In the genomic region with DNA sequence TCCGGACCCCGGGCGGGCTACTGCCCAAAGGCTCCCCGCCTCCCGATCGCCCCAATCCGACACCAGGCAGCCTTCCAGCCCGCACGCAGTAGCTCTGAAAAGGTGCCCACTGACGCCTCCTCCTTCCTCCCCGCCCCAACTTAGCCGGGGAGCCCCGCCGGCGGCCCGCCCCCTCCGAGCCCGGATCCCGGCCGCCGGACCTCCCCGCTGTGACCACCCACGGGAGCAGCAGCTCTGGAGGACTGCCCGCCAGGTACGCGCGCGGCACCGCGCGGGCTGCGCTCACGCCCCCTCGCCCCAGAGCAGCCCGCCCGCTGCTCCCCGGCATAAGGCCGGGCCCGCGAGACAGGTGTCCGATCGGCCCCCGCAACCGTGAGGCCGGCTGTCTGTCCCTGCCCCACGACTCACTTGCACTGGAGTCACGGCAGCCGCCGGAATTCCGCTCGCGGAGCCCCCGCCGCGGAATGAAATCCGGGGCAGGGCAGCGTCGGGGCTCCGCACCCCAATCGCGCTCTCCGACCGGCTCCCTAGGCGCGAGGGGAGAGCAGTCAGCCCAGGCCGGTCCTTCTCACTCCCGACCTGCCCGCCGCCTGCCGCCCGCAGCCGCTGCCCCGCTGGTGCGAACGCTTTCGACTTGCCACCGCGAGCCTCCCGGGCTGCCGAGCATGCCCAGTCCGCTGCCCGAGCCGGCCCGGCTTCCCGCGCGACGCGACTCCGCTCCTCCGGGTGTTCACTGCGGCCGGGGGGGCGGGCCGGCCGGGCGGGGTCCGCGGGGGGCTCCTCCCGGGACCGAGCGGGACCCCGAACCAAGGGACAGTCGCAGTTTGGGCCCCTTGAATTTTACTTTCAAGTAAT, we compare ENCODE assay signal across 8 cellular contexts. TPM values are rescaled to one million over a fixed set of nuclear protein-coding genes. Genes with fewer than 3 reads are reported as not detected.
DNase-seq lines count a peak whose midpoint lies in the region; ATAC-seq and TF ChIP-seq lines count a peak whose summit lies in the region.

A gene (minus strand): TSS at position 658 of the 855 bp plus-strand sequence. CDS start 279,842 bp downstream, outside the sequence.

- DNase-seq in ELR (ENCODE audit: low read depth) = peak; percentile 85
- DNase-seq in LHCN-M2 (ENCODE audit: low read depth) = peak; percentile 81
- DNase-seq in SW480 (ENCODE audit: low spot score) = peak; percentile 82
- peak; percentile 95 for DNase-seq in adipocyte (ENCODE audit: low read depth)
- DNase-seq in Right ventricle myocardium superior = peak; percentile 93
- DNase-seq in tibial artery = peak; percentile 79 to 92

- H3K27me3 ChIP-seq in adipocyte (replicated peaks; ENCODE audit: control insufficient read depth, insufficient read depth, low read length) (no peaks in the 10 kb centered on the region), parathyroid adenoma (ENCODE audit: control insufficient read depth, insufficient read depth, low read length) (no peaks in the 10 kb centered on the region), tibial artery (no peaks in the 10 kb centered on the region)

- H3K9ac ChIP-seq in adipocyte (ENCODE audit: low read length) (peak within 1 kb of the TSS; percentile 91), parathyroid adenoma (peak within 1 kb of the TSS; percentile 94)

- no peaks in the 10 kb centered on the region for H3K36me3 ChIP-seq in adipocyte (ENCODE audit: control insufficient read depth, insufficient read depth, low read length, severe bottlenecking)
- no peaks in the 10 kb centered on the region for H3K36me3 ChIP-seq in parathyroid adenoma (ENCODE audit: control insufficient read depth, insufficient read depth, low read length)
- no peaks in the 10 kb centered on the region for H3K36me3 ChIP-seq in tibial artery

- H3K4me2 ChIP-seq in parathyroid adenoma (ENCODE audit: low read length) = peak within 1 kb of the TSS; percentile 99

- H3K79me2 ChIP-seq in parathyroid adenoma = peaks cover 17% of the 10 kb centered on the region

- H3K9me3 ChIP-seq in adipocyte (ENCODE audit: control insufficient read depth, low read length) (no peaks in the 10 kb centered on the region), parathyroid adenoma (ENCODE audit: control insufficient read depth, low read length) (no peaks in the 10 kb centered on the region), tibial artery (no peaks in the 10 kb centered on the region)

- ATAC-seq in GM21786 (IDR thresholded peaks at IDR 0.05; ENCODE audit: unreplicated experiment) (peak; percentile 22), Right ventricle myocardium superior (ENCODE audit: poor library complexity) (peak; percentile 81)

- no peak for TF ChIP-seq CTCF in parathyroid adenoma (IDR thresholded peaks at IDR 0.05)
- no peak for TF ChIP-seq CTCF in tibial artery (IDR thresholded peaks at IDR 0.05)

- H2AFZ ChIP-seq in parathyroid adenoma = peak within 1 kb of the TSS; percentile 77

- H3K27ac ChIP-seq in parathyroid adenoma (peak within 1 kb of the TSS; percentile 99), tibial artery (peak within 1 kb of the TSS; percentile 100)

- H3K4me1 ChIP-seq in adipocyte (ENCODE audit: control insufficient read depth, insufficient read depth, low read length) (peaks cover 17% of the 10 kb centered on the region), parathyroid adenoma (peaks cover 17% of the 10 kb centered on the region), tibial artery (peaks cover 0 to 26% (median 16%) of the 10 kb centered on the region in 4 donors)

- H3K4me3 ChIP-seq in adipocyte (ENCODE audit: low read length) (peak within 1 kb of the TSS; percentile 99), parathyroid adenoma (ENCODE audit: low read depth, low read length) (peak within 1 kb of the TSS; percentile 71), tibial artery (peak within 1 kb of the TSS; percentile 84 to 85)

- intact Hi-C loops in Right ventricle myocardium superior (cut with DNase I) (loop anchor here (2.0 to 10.0 kb wide), 3 partner anchors 66 to 203 kb away; no protein-coding TSS in a partner anchor), tibial artery (cut with DNase I; ENCODE audit: low total_unique reads) (loop anchor here (5.0 to 10.0 kb wide), 3 partner anchors 206 to 559 kb away; a partner anchor contains a TSS)

RNA-seq across cellular contexts. Expression of the gene that starts here (rescaled TPM):
- 32.4 and 32.6 TPM in 2 replicates for total RNA-seq in LHCN-M2 (2014; rRNA removed)
- polyA plus RNA-seq in LHCN-M2 (2012) = 8.7 TPM
- 18.3 TPM for total RNA-seq in Right ventricle myocardium superior

Comparison
In these comparisons a context has a peak if more than half of its experiments do, and no peak if none do; other contexts are left out.
1. Peak in every context shown above with its lines: DNase-seq, ATAC-seq, H3K4me3 ChIP-seq and H3K27ac ChIP-seq.